29 cellular contexts compared by ENCODE assay signal in genomic region chr1:199112365-199112764, GRCh38.
"Had no signal": no experiment of that assay in that cellular context is flagged by ENCODE, and none has a peak within 500 bp of the region (broad histone marks: within the 10 kb centered on the region; RNA-seq: fewer than 3 reads in every experiment).

No MANE protein-coding gene starts in this region.

- H3K4me3 ChIP-seq: ovary, psoas muscle, right lobe of liver, sigmoid colon, stomach, thoracic aorta, thyroid gland, tibial nerve, upper lobe of left lung, vagina had no signal

- H3K4me1 Mint-ChIP-seq: nephron progenitor cell; neural crest cell; stimulated activated effector memory CD8-positive, alpha-beta T cell treated with anti-CD3 and anti-CD28 coated beads, Interleukin-12 subunit alpha, Interleukin-12 subunit beta, amount 100 ng/mL, for 72 hours had no signal

- H3K4me1 ChIP-seq: parathyroid adenoma, psoas muscle, right lobe of liver, sigmoid colon, stomach, thyroid gland, tibial nerve, upper lobe of left lung, vagina had no signal

- H3K27ac Mint-ChIP-seq: naive thymus-derived CD8-positive, alpha-beta T cell; nephron progenitor cell; progenitor cell of endocrine pancreas; stimulated activated effector memory CD8-positive, alpha-beta T cell treated with anti-CD3 and anti-CD28 coated beads, Interleukin-12 subunit alpha, Interleukin-12 subunit beta, amount 100 ng/mL, for 72 hours; stimulated activated naive B cell treated with anti-CD40 and anti-IgM and Interleukin-4, amounts not matched to agents 10 μg/mL and 1 μg/mL and 100 μg/mL, for 72 hours; stimulated activated naive CD8-positive, alpha-beta T cell treated with anti-CD3 and anti-CD28 coated beads, Interleukin-15, Interleukin-2, amounts not matched to agents 100 ng/mL and 50 ng/mL, for 24 hours had no signal

- H3K36me3 Mint-ChIP-seq: stimulated activated effector memory CD8-positive, alpha-beta T cell treated with anti-CD3 and anti-CD28 coated beads, Interleukin-12 subunit alpha, Interleukin-12 subunit beta, amount 100 ng/mL, for 72 hours; stimulated activated naive B cell treated with anti-CD40 and anti-IgM and Interleukin-4, amounts not matched to agents 10 μg/mL and 1 μg/mL and 100 μg/mL, for 72 hours had no signal

- H3K27ac ChIP-seq: ovary, parathyroid adenoma, psoas muscle, right lobe of liver, sigmoid colon, stomach, thoracic aorta, thyroid gland, tibial nerve, upper lobe of left lung, vagina had no signal

- H3K27me3 ChIP-seq: ovary, right lobe of liver, sigmoid colon, stomach, thyroid gland, tibial nerve, upper lobe of left lung, vagina had no signal

- H2AFZ ChIP-seq: parathyroid adenoma had no signal

- H3K79me2 ChIP-seq: parathyroid adenoma had no signal

- H3K9me3 ChIP-seq: ovary, right lobe of liver, sigmoid colon, thoracic aorta, thyroid gland, vagina had no signal

- H3K4me3 Mint-ChIP-seq: naive thymus-derived CD8-positive, alpha-beta T cell; natural killer cell treated with Interleukin-12 subunit alpha and Interleukin-12 subunit beta and Interleukin-15 and Interleukin-18, amount 100 ng/mL, for 72 hours; nephron progenitor cell; neural crest cell; stimulated activated effector memory CD8-positive, alpha-beta T cell treated with anti-CD3 and anti-CD28 coated beads, Interleukin-12 subunit alpha, Interleukin-12 subunit beta, amount 100 ng/mL, for 72 hours; stimulated activated naive B cell treated with anti-CD40 and anti-IgM and Interleukin-4, amounts not matched to agents 10 μg/mL and 1 μg/mL and 100 μg/mL, for 72 hours; stimulated activated naive CD8-positive, alpha-beta T cell treated with anti-CD3 and anti-CD28 coated beads, Interleukin-15, Interleukin-2, amounts not matched to agents 100 ng/mL and 50 ng/mL, for 24 hours had no signal

- H3K9me3 Mint-ChIP-seq: natural killer cell treated with Interleukin-12 subunit alpha and Interleukin-12 subunit beta and Interleukin-15 and Interleukin-18, amount 100 ng/mL, for 72 hours; stimulated activated effector memory CD8-positive, alpha-beta T cell treated with anti-CD3 and anti-CD28 coated beads, Interleukin-12 subunit alpha, Interleukin-12 subunit beta, amount 100 ng/mL, for 72 hours; stimulated activated naive CD8-positive, alpha-beta T cell treated with anti-CD3 and anti-CD28 coated beads, Interleukin-15, Interleukin-2, amounts not matched to agents 100 ng/mL and 50 ng/mL, for 24 hours had no signal

- H3K27me3 Mint-ChIP-seq: naive thymus-derived CD8-positive, alpha-beta T cell; natural killer cell treated with Interleukin-12 subunit alpha and Interleukin-12 subunit beta and Interleukin-15 and Interleukin-18, amount 100 ng/mL, for 72 hours; progenitor cell of endocrine pancreas; stimulated activated naive B cell treated with anti-CD40 and anti-IgM and Interleukin-4, amounts not matched to agents 10 μg/mL and 1 μg/mL and 100 μg/mL, for 72 hours; stimulated activated naive CD8-positive, alpha-beta T cell treated with anti-CD3 and anti-CD28 coated beads, Interleukin-15, Interleukin-2, amounts not matched to agents 100 ng/mL and 50 ng/mL, for 24 hours had no signal

- H3K9ac ChIP-seq: parathyroid adenoma had no signal

- H3K36me3 ChIP-seq: ovary, right lobe of liver, sigmoid colon, stomach, thoracic aorta, thyroid gland, tibial nerve, upper lobe of left lung, vagina had no signal

- ATAC-seq: naive thymus-derived CD8-positive, alpha-beta T cell; natural killer cell treated with Interleukin-12 subunit alpha and Interleukin-12 subunit beta and Interleukin-15 and Interleukin-18, amount 100 ng/mL, for 72 hours; psoas muscle; right cardiac atrium; right lobe of liver; stimulated activated effector memory CD8-positive, alpha-beta T cell treated with anti-CD3 and anti-CD28 coated beads, Interleukin-12 subunit alpha, Interleukin-12 subunit beta, amount 100 ng/mL, for 72 hours; stimulated activated naive B cell treated with anti-CD40 and anti-IgM and Interleukin-4, amounts not matched to agents 10 μg/mL and 1 μg/mL and 100 μg/mL, for 72 hours had no signal

- DNase-seq: naive thymus-derived CD8-positive, alpha-beta T cell; nephron progenitor cell; occipital lobe; ovary; posterior cingulate gyrus; psoas muscle; right cardiac atrium; right lobe of liver; sigmoid colon; small intestine; stimulated activated CD4-positive, alpha-beta T cell treated with anti-CD3 and anti-CD28 coated beads, Interleukin-15, amount 100 ng/mL, for 24 hours; stimulated activated CD4-positive, alpha-beta T cell treated with anti-CD3 and anti-CD28 coated beads, Interleukin-2, amount 100 ng/mL, for 24 hours; stimulated activated CD4-positive, alpha-beta T cell treated with anti-CD3 and anti-CD28 coated beads, Interleukin-2, amount 100 ng/mL, for 48 hours; stimulated activated CD4-positive, alpha-beta T cell treated with anti-CD3 and anti-CD28 coated beads, Interleukin-4, amount 100 ng/mL, for 24 hours; stimulated activated naive B cell treated with anti-CD40 and anti-IgM and Interleukin-4, amounts not matched to agents 10 μg/mL and 1 μg/mL and 100 μg/mL, for 72 hours; stimulated activated naive CD4-positive, alpha-beta T cell treated with Interleukin-2 at 50 U/mL for 16 hours; stomach; thyroid gland; trophoblast cell; upper lobe of left lung had no signal
